9 cellular contexts compared by ENCODE assay signal in genomic region chr2:218984239-218985020, GRCh38. TPM values are rescaled to one million over a fixed set of nuclear protein-coding genes. Genes with fewer than 3 reads are reported as not detected.
A peak's percentile ranks its signal among the peaks of the same experiment; 100 is the strongest.
DNase-seq lines count a peak whose midpoint lies in the region; ATAC-seq and TF ChIP-seq lines count a peak whose summit lies in the region.
"Had no signal": no experiment of that assay in that cellular context is flagged by ENCODE, and none has a peak within 500 bp of the region (broad histone marks: within the 10 kb centered on the region; RNA-seq: fewer than 3 reads in every experiment).

No MANE protein-coding gene starts in this region.

- CTCF ChIA-PET in activated CD8-positive, alpha-beta T cell treated with anti-CD3 and anti-CD28 coated beads, Interleukin-2, amount 10 ng/mL, durations not matched to agents 7 days and 5 days (lab: Charles Lee): interaction anchor here (4.6 to 5.7 kb wide), 2 partner anchors 11 to 109 kb away, joined by 41 to 58 read pairs; no protein-coding TSS in a partner anchor
- CTCF ChIA-PET in activated CD8-positive, alpha-beta T cell treated with anti-CD3 and anti-CD28 coated beads for 36 hours (lab: Charles Lee): interaction anchor here (0.9 to 5.7 kb wide), 7 partner anchors 9 to 170 kb away, joined by 3 to 128 read pairs (median 3); partner anchors contain the start of gene CRYBA2

- peaks cover 26% of the 10 kb centered on the region for H3K4me1 Mint-ChIP-seq in activated CD8-positive, alpha-beta T cell treated with anti-CD3 and anti-CD28 coated beads, Interleukin-2, amount 10 ng/mL, durations not matched to agents 7 days and 5 days (ENCODE audit: low read depth)
- H3K4me1 Mint-ChIP-seq in activated CD8-positive, alpha-beta T cell treated with anti-CD3 and anti-CD28 coated beads for 36 hours (ENCODE audit: low read depth): peaks cover 21% of the 10 kb centered on the region
- H3K4me1 Mint-ChIP-seq in stimulated activated naive B cell treated with anti-CD40 and anti-IgM and Interleukin-4, amounts not matched to agents 10 μg/mL and 1 μg/mL and 100 μg/mL, for 72 hours: peaks cover 28 to 44% of the 10 kb centered on the region in 2 donors

- intact Hi-C loops in activated CD8-positive, alpha-beta T cell treated with anti-CD3 and anti-CD28 coated beads for 36 hours (cut with micrococcal nuclease): loop anchor here (5.0 kb wide), 1 partner anchor 127 kb away; the partner anchor contains the start of gene WNT6
- intact Hi-C loops in left ventricle myocardium inferior (cut with micrococcal nuclease): no loop called here

- peak overlapping the region; percentile 48 for H3K4me3 ChIP-seq in left ventricle myocardium inferior
- H3K4me3 ChIP-seq: body of pancreas had no signal

- peaks cover 59% of the 10 kb centered on the region for H3K4me1 ChIP-seq in left ventricle myocardium inferior

- peaks cover 100% of the 10 kb centered on the region for H3K27me3 ChIP-seq in left ventricle myocardium inferior (ENCODE audit: low read depth)

- no peaks in the 10 kb centered on the region for H3K9me3 Mint-ChIP-seq in activated CD8-positive, alpha-beta T cell treated with anti-CD3 and anti-CD28 coated beads, Interleukin-2, amount 10 ng/mL, durations not matched to agents 7 days and 5 days (ENCODE audit: insufficient read depth)
- H3K9me3 Mint-ChIP-seq in activated CD8-positive, alpha-beta T cell treated with anti-CD3 and anti-CD28 coated beads for 36 hours: no peaks in the 10 kb centered on the region
- no peaks in the 10 kb centered on the region for H3K9me3 Mint-ChIP-seq in stimulated activated naive B cell treated with anti-CD40 and anti-IgM and Interleukin-4, amounts not matched to agents 10 μg/mL and 1 μg/mL and 100 μg/mL, for 72 hours

- H3K4me3 Mint-ChIP-seq in activated CD8-positive, alpha-beta T cell treated with anti-CD3 and anti-CD28 coated beads, Interleukin-2, amount 10 ng/mL, durations not matched to agents 7 days and 5 days: no peak overlapping the region
- H3K4me3 Mint-ChIP-seq in activated CD8-positive, alpha-beta T cell treated with anti-CD3 and anti-CD28 coated beads for 36 hours: no peak overlapping the region
- peak overlapping the region; percentile 8 to 31 for H3K4me3 Mint-ChIP-seq in stimulated activated naive B cell treated with anti-CD40 and anti-IgM and Interleukin-4, amounts not matched to agents 10 μg/mL and 1 μg/mL and 100 μg/mL, for 72 hours

- H3K27me3 Mint-ChIP-seq in activated CD8-positive, alpha-beta T cell treated with anti-CD3 and anti-CD28 coated beads, Interleukin-2, amount 10 ng/mL, durations not matched to agents 7 days and 5 days (ENCODE audit: low read depth): peaks cover 77% of the 10 kb centered on the region
- peaks cover 74% of the 10 kb centered on the region for H3K27me3 Mint-ChIP-seq in activated CD8-positive, alpha-beta T cell treated with anti-CD3 and anti-CD28 coated beads for 36 hours
- peaks cover 81 to 90% of the 10 kb centered on the region in 2 donors for H3K27me3 Mint-ChIP-seq in stimulated activated naive B cell treated with anti-CD40 and anti-IgM and Interleukin-4, amounts not matched to agents 10 μg/mL and 1 μg/mL and 100 μg/mL, for 72 hours

- POLR2A ChIA-PET in activated CD8-positive, alpha-beta T cell treated with anti-CD3 and anti-CD28 coated beads, Interleukin-2, amount 10 ng/mL, durations not matched to agents 7 days and 5 days (lab: Charles Lee): no interaction called here
- POLR2A ChIA-PET in activated CD8-positive, alpha-beta T cell treated with anti-CD3 and anti-CD28 coated beads for 36 hours (lab: Charles Lee): no interaction called here

- no peaks in the 10 kb centered on the region for H3K9me3 ChIP-seq in left ventricle myocardium inferior (replicated peaks)
- H3K9me3 ChIP-seq: body of pancreas had no signal

- TF ChIP-seq CTCF in activated CD8-positive, alpha-beta T cell treated with anti-CD3 and anti-CD28 coated beads for 36 hours (IDR thresholded peaks at IDR 0.05): no peak
- no peak for TF ChIP-seq CTCF in left ventricle myocardium inferior (IDR thresholded peaks at IDR 0.05; ENCODE audit: borderline replicate concordance)

- no peak for ATAC-seq in activated CD8-positive, alpha-beta T cell treated with anti-CD3 and anti-CD28 coated beads, Interleukin-2, amount 10 ng/mL, durations not matched to agents 7 days and 5 days
- ATAC-seq in activated CD8-positive, alpha-beta T cell treated with anti-CD3 and anti-CD28 coated beads for 36 hours: no peak
- no peak for ATAC-seq in stimulated activated naive B cell treated with anti-CD40 and anti-IgM and Interleukin-4, amounts not matched to agents 10 μg/mL and 1 μg/mL and 100 μg/mL, for 72 hours (replicated peaks)
- ATAC-seq in HG03520 (IDR thresholded peaks at IDR 0.05; ENCODE audit: unreplicated experiment) (no peak), esophagus mucosa (no peak), GM21526 (IDR thresholded peaks at IDR 0.05; ENCODE audit: low FRiP score, unreplicated experiment) (no peak)
- ATAC-seq: body of pancreas had no signal

- no peak for DNase-seq in activated CD8-positive, alpha-beta T cell treated with anti-CD3 and anti-CD28 coated beads, Interleukin-2, amount 10 ng/mL, durations not matched to agents 7 days and 5 days
- DNase-seq in activated CD8-positive, alpha-beta T cell treated with anti-CD3 and anti-CD28 coated beads for 36 hours: no peak
- DNase-seq in NCI-H69 (lab: John Stamatoyannopoulos, UW) (peak; percentile 57), left ventricle myocardium inferior (no peak)
- no peak for DNase-seq in stimulated activated naive B cell treated with anti-CD40 and anti-IgM and Interleukin-4, amounts not matched to agents 10 μg/mL and 1 μg/mL and 100 μg/mL, for 72 hours

- peaks cover 2% of the 10 kb centered on the region for H3K36me3 Mint-ChIP-seq in activated CD8-positive, alpha-beta T cell treated with anti-CD3 and anti-CD28 coated beads, Interleukin-2, amount 10 ng/mL, durations not matched to agents 7 days and 5 days (ENCODE audit: low read depth)
- no peaks in the 10 kb centered on the region for H3K36me3 Mint-ChIP-seq in activated CD8-positive, alpha-beta T cell treated with anti-CD3 and anti-CD28 coated beads for 36 hours (ENCODE audit: low read depth)
- H3K36me3 Mint-ChIP-seq in stimulated activated naive B cell treated with anti-CD40 and anti-IgM and Interleukin-4, amounts not matched to agents 10 μg/mL and 1 μg/mL and 100 μg/mL, for 72 hours: peaks cover 0 to 2% of the 10 kb centered on the region in 2 donors

- H3K27ac Mint-ChIP-seq in activated CD8-positive, alpha-beta T cell treated with anti-CD3 and anti-CD28 coated beads, Interleukin-2, amount 10 ng/mL, durations not matched to agents 7 days and 5 days: peak overlapping the region; percentile 5
- no peak overlapping the region for H3K27ac Mint-ChIP-seq in activated CD8-positive, alpha-beta T cell treated with anti-CD3 and anti-CD28 coated beads for 36 hours
- H3K27ac Mint-ChIP-seq in stimulated activated naive B cell treated with anti-CD40 and anti-IgM and Interleukin-4, amounts not matched to agents 10 μg/mL and 1 μg/mL and 100 μg/mL, for 72 hours: peak overlapping the region; percentile 80

- H3K27ac ChIP-seq in left ventricle myocardium inferior (replicated peaks): no peak overlapping the region
- H3K27ac ChIP-seq: body of pancreas had no signal

- H3K36me3 ChIP-seq in left ventricle myocardium inferior: no peaks in the 10 kb centered on the region

RNA-seq across cellular contexts. Expression of gene FEV, which starts 0.6 kb away (rescaled TPM):
- total RNA-seq in activated CD8-positive, alpha-beta T cell treated with anti-CD3 and anti-CD28 coated beads, Interleukin-2, amount 10 ng/mL, durations not matched to agents 7 days and 5 days: not detected
- total RNA-seq in activated CD8-positive, alpha-beta T cell treated with anti-CD3 and anti-CD28 coated beads for 36 hours: not detected
- total RNA-seq in left ventricle myocardium inferior: not detected
- total RNA-seq in esophagus mucosa: not detected
- total RNA-seq: body of pancreas had no signal

RNA-seq across cellular contexts. Expression of gene CRYBA2, which starts 8.8 kb away (rescaled TPM):
- not detected for total RNA-seq in activated CD8-positive, alpha-beta T cell treated with anti-CD3 and anti-CD28 coated beads, Interleukin-2, amount 10 ng/mL, durations not matched to agents 7 days and 5 days
- not detected for total RNA-seq in activated CD8-positive, alpha-beta T cell treated with anti-CD3 and anti-CD28 coated beads for 36 hours
- total RNA-seq in left ventricle myocardium inferior (not detected), esophagus mucosa (not detected)

RNA-seq across cellular contexts. Expression of gene CDK5R2, which starts 25.0 kb away (rescaled TPM):
- total RNA-seq in activated CD8-positive, alpha-beta T cell treated with anti-CD3 and anti-CD28 coated beads, Interleukin-2, amount 10 ng/mL, durations not matched to agents 7 days and 5 days: not detected
- not detected for total RNA-seq in activated CD8-positive, alpha-beta T cell treated with anti-CD3 and anti-CD28 coated beads for 36 hours
- not detected for total RNA-seq in left ventricle myocardium inferior
- total RNA-seq in esophagus mucosa: not detected

RNA-seq across cellular contexts. Expression of gene CFAP65, which starts 56.9 kb away (rescaled TPM):
- not detected for total RNA-seq in activated CD8-positive, alpha-beta T cell treated with anti-CD3 and anti-CD28 coated beads, Interleukin-2, amount 10 ng/mL, durations not matched to agents 7 days and 5 days
- total RNA-seq in activated CD8-positive, alpha-beta T cell treated with anti-CD3 and anti-CD28 coated beads for 36 hours: not detected
- total RNA-seq in left ventricle myocardium inferior: not detected
- total RNA-seq in esophagus mucosa: not detected
- total RNA-seq: body of pancreas had no signal

Comparison
In these comparisons a context has a peak if more than half of its experiments do, and no peak if none do; other contexts are left out.
1. H3K4me3 Mint-ChIP-seq: peak in stimulated activated naive B cell treated with anti-CD40 and anti-IgM and Interleukin-4, amounts not matched to agents 10 μg/mL and 1 μg/mL and 100 μg/mL, for 72 hours (2 of 2); none in activated CD8-positive, alpha-beta T cell treated with anti-CD3 and anti-CD28 coated beads, Interleukin-2, amount 10 ng/mL, durations not matched to agents 7 days and 5 days (single experiment) and activated CD8-positive, alpha-beta T cell treated with anti-CD3 and anti-CD28 coated beads for 36 hours (single experiment).